Comparison of ENCODE assay signal across 25 cellular contexts in the genomic region with DNA sequence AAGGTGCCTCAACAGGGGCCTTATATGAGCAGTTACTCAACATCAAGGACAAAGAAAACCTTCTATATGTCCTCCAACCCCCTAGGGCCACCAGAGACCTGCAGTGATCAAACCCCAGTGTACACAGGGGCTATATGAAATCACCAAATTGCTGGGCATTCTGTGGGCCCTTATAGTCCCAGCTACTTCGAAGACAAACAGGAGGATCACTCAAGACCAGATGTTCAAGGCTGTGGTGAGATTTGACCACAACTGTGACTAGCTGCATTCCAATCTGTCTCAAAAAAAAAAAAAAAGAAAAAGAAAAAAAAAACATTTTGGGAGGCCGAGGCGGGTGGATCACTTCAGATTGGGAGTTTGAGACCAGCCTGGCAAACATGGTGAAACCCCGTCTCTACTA. TPM values are rescaled to one million over a fixed set of nuclear protein-coding genes. Genes with fewer than 3 reads are reported as not detected.
"Had no signal": no experiment of that assay in that cellular context is flagged by ENCODE, and none has a peak within 500 bp of the region (broad histone marks: within the 10 kb centered on the region; RNA-seq: fewer than 3 reads in every experiment).

No MANE protein-coding gene starts in this region.

- H3K4me3 Mint-ChIP-seq: activated B cell treated with CpG ODN at 0.5 μM for 24 hours; activated CD4-positive, alpha-beta T cell treated with anti-CD3 and anti-CD28 coated beads, Interleukin-2, amount 10 ng/mL, durations not matched to agents 24 days and 14 days; activated T-cell treated with anti-CD3 and anti-CD28 coated beads, Interleukin-2, amount 50 U/mL, for 72 hours; memory B cell; natural killer cell treated with Interleukin-12 subunit alpha and Interleukin-12 subunit beta and Interleukin-15 and Interleukin-18, amount 100 ng/mL, for 72 hours; stimulated activated memory B cell treated with anti-CD40 and anti-IgM and Interleukin-4, amounts not matched to agents 10 μg/mL and 1 μg/mL and 100 μg/mL, for 72 hours had no signal

- H3K36me3 Mint-ChIP-seq: activated naive CD4-positive, alpha-beta T cell treated with anti-CD3 and anti-CD28 coated beads, Interleukin-2, amount 50 U/mL, for 72 hours; memory B cell; natural killer cell treated with Interleukin-12 subunit alpha and Interleukin-12 subunit beta and Interleukin-15 and Interleukin-18, amount 100 ng/mL, for 72 hours had no signal

- H3K27me3 Mint-ChIP-seq: memory B cell; stimulated activated memory B cell treated with anti-CD40 and anti-IgM and Interleukin-4, amounts not matched to agents 10 μg/mL and 1 μg/mL and 100 μg/mL, for 72 hours had no signal

- DNase-seq: activated B cell treated with CpG ODN at 0.5 μM for 24 hours; activated CD4-positive, alpha-beta T cell treated with anti-CD3 and anti-CD28 coated beads, Interleukin-2, amount 10 ng/mL, durations not matched to agents 24 days and 14 days; activated CD8-positive, alpha-beta memory T cell treated with anti-CD3 and anti-CD28 coated beads, Interleukin-2, amount 50 U/mL, for 48 hours; activated gamma-delta T cell; activated T-cell treated with anti-CD3 and anti-CD28 coated beads, Interleukin-2, amount 50 U/mL, for 72 hours; central memory CD4-positive, alpha-beta T cell; cortex of kidney; effector CD4-positive, alpha-beta T cell; esophagus squamous epithelium; foreskin fibroblast; hypothalamus; left ventricle myocardium inferior; nucleus accumbens; posterior cingulate gyrus; retina; stimulated activated CD4-positive, alpha-beta T cell treated with anti-CD3 and anti-CD28 coated beads, Interleukin-2, amount 100 ng/mL, for 48 hours; thyroid gland had no signal

- H3K9me3 Mint-ChIP-seq: activated B cell treated with CpG ODN at 0.5 μM for 24 hours; activated CD4-positive, alpha-beta T cell treated with anti-CD3 and anti-CD28 coated beads, Interleukin-2, amount 10 ng/mL, durations not matched to agents 24 days and 14 days; activated naive CD4-positive, alpha-beta T cell treated with anti-CD3 and anti-CD28 coated beads, Interleukin-2, amount 50 U/mL, for 72 hours; activated T-cell treated with anti-CD3 and anti-CD28 coated beads, Interleukin-2, amount 50 U/mL, for 72 hours; memory B cell; natural killer cell treated with Interleukin-12 subunit alpha and Interleukin-12 subunit beta and Interleukin-15 and Interleukin-18, amount 100 ng/mL, for 72 hours; stimulated activated memory B cell treated with anti-CD40 and anti-IgM and Interleukin-4, amounts not matched to agents 10 μg/mL and 1 μg/mL and 100 μg/mL, for 72 hours had no signal

- H3K4me3 ChIP-seq: esophagus squamous epithelium, left ventricle myocardium inferior, thyroid gland had no signal

- H3K4me1 Mint-ChIP-seq: activated B cell treated with CpG ODN at 0.5 μM for 24 hours; activated CD4-positive, alpha-beta T cell treated with anti-CD3 and anti-CD28 coated beads, Interleukin-2, amount 10 ng/mL, durations not matched to agents 24 days and 14 days; memory B cell; stimulated activated memory B cell treated with anti-CD40 and anti-IgM and Interleukin-4, amounts not matched to agents 10 μg/mL and 1 μg/mL and 100 μg/mL, for 72 hours had no signal

- H3K27ac Mint-ChIP-seq: activated B cell treated with CpG ODN at 0.5 μM for 24 hours; activated CD4-positive, alpha-beta T cell treated with anti-CD3 and anti-CD28 coated beads, Interleukin-2, amount 10 ng/mL, durations not matched to agents 24 days and 14 days; activated naive CD4-positive, alpha-beta T cell treated with anti-CD3 and anti-CD28 coated beads, Interleukin-2, amount 50 U/mL, for 72 hours; memory B cell; natural killer cell treated with Interleukin-12 subunit alpha and Interleukin-12 subunit beta and Interleukin-15 and Interleukin-18, amount 100 ng/mL, for 72 hours; stimulated activated memory B cell treated with anti-CD40 and anti-IgM and Interleukin-4, amounts not matched to agents 10 μg/mL and 1 μg/mL and 100 μg/mL, for 72 hours had no signal

RNA-seq across cellular contexts. Expression of gene PRB2, which starts 51.0 kb away (rescaled TPM):
- total RNA-seq: activated B cell treated with CpG ODN at 0.5 μM for 24 hours; activated CD4-positive, alpha-beta T cell treated with anti-CD3 and anti-CD28 coated beads, Interleukin-2, amount 10 ng/mL, durations not matched to agents 24 days and 14 days; activated naive CD4-positive, alpha-beta T cell treated with anti-CD3 and anti-CD28 coated beads, Interleukin-2, amount 50 U/mL, for 72 hours; activated T-cell treated with anti-CD3 and anti-CD28 coated beads, Interleukin-2, amount 50 U/mL, for 72 hours; endothelial cell of umbilical vein; esophagus squamous epithelium; kidney epithelial cell; left ventricle myocardium inferior; mucosa of gallbladder; natural killer cell treated with Interleukin-12 subunit alpha and Interleukin-12 subunit beta and Interleukin-15 and Interleukin-18, amount 100 ng/mL, for 72 hours; thyroid gland; urinary bladder had no signal
- polyA plus RNA-seq: endothelial cell of umbilical vein, urinary bladder had no signal
